ENCODE assay signal across 1 cellular context in the genomic region with DNA sequence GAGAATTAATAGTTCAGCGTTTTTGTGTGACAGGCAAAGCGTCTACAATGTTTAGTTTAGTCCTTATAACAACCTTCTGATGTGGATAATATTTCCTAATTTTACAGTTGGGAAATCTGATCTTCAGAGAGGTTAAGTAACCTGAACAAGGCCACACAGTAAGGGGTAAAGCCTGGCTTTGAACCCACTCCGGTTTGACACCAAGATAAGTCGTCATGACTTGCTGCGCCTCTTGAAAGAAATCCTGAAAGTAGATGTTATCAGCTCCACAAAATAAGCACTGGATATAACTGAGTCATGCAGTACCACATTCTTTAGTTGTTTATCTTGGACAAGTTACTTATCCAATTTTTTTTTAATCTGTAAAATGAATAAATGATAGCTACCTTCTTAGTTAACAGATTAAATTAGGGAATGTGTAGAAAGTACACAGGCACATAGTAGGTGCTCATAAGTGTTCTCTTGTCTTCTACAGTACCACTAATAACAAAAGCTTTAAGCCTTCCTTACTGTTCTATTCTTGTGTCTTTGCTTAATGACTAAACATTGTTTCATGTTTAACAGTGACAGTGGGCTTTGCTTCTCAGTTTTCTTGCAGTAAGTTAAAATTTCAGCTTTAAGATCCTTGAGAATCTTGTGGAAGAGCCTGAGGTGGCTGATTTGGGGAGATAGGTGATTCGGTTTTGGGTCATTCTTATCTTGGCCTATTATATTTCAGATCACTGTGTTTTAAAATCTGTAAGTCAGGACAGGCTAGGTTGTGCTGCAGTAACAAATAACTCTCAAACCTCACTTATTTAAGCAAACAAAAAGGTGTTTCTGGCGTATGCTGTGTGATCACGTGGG.
TF ChIP-seq lines count a peak whose summit lies in the region.

No MANE protein-coding gene starts in this region.

TF ChIP-seq in K562, 482 proteins besides CTCF, POLR2A, EP300 and RAD21 (continued from another document and continues in another):
- TF ChIP-seq, protein P1, sequence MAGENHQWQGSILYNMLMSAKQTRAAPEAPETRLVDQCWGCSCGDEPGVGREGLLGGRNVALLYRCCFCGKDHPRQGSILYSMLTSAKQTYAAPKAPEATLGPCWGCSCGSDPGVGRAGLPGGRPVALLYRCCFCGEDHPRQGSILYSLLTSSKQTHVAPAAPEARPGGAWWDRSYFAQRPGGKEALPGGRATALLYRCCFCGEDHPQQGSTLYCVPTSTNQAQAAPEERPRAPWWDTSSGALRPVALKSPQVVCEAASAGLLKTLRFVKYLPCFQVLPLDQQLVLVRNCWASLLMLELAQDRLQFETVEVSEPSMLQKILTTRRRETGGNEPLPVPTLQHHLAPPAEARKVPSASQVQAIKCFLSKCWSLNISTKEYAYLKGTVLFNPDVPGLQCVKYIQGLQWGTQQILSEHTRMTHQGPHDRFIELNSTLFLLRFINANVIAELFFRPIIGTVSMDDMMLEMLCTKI (IDR thresholded peaks at IDR 0.05; ENCODE audit: partially characterized antibody) = no peak
- TF ChIP-seq ZC3H8 (IDR thresholded peaks at IDR 0.05) (no peak), ZFP30 (CRISPR knock-in tag; IDR thresholded peaks at IDR 0.05; ENCODE audit: borderline replicate concordance) (no peak), PPARD (CRISPR knock-in tag; IDR thresholded peaks at IDR 0.05) (no peak), ZNF140 (CRISPR knock-in tag; IDR thresholded peaks at IDR 0.05) (no peak), ZNF707 (CRISPR knock-in tag; conservative IDR thresholded peaks at IDR 0.05) (no peak), PHF21A (IDR thresholded peaks at IDR 0.05; ENCODE audit: borderline replicate concordance, low read depth) (no peak), ZNF232 (CRISPR knock-in tag; IDR thresholded peaks at IDR 0.05) (no peak), SMARCA5 (IDR thresholded peaks at IDR 0.05) (peak; percentile 89), EZH2 (IDR thresholded peaks at IDR 0.05; ENCODE audit: borderline replicate concordance, low read depth, low read length) (no peak), ZNF282 (CRISPR knock-in tag; IDR thresholded peaks at IDR 0.05) (no peak), ZNF253 (CRISPR knock-in tag; conservative IDR thresholded peaks at IDR 0.05) (no peak), ZKSCAN1 (IDR thresholded peaks at IDR 0.05; ENCODE audit: low read depth, low read length) (peak; percentile 96), POLR2B (IDR thresholded peaks at IDR 0.05; ENCODE audit: low read depth, partially characterized antibody) (no peak), SMAD4 (CRISPR knock-in tag; conservative IDR thresholded peaks at IDR 0.05) (no peak), XRCC3 (IDR thresholded peaks at IDR 0.05) (no peak), RFX7 (CRISPR knock-in tag; IDR thresholded peaks at IDR 0.05) (no peak), U2AF1 (optimal IDR thresholded peaks at IDR 0.05; ENCODE audit: low read depth, low read length) (no peak), HMGN3 (IDR thresholded peaks at IDR 0.05; ENCODE audit: borderline replicate concordance, extremely low read depth, insufficient read length, low read depth, low read length) (no peak), SPI1 (IDR thresholded peaks at IDR 0.05; ENCODE audit: borderline replicate concordance, low read depth, low read length) (no peak), BRD9 (IDR thresholded peaks at IDR 0.05; ENCODE audit: low read depth, partially characterized antibody) (peak; percentile 66), HMG20A (CRISPR knock-in tag; conservative IDR thresholded peaks at IDR 0.05) (no peak), RFX5 (IDR thresholded peaks at IDR 0.05; ENCODE audit: low read depth, low read length) (no peak), CHCHD3 (CRISPR knock-in tag; IDR thresholded peaks at IDR 0.05) (no peak), CBX5 (IDR thresholded peaks at IDR 0.05; ENCODE audit: borderline replicate concordance, low read depth) (no peak), XRCC4 (IDR thresholded peaks at IDR 0.05; ENCODE audit: extremely low read depth, insufficient read depth, insufficient read length) (no peak), ZNF561 (CRISPR knock-in tag; conservative IDR thresholded peaks at IDR 0.05) (no peak), SNIP1 (IDR thresholded peaks at IDR 0.05; ENCODE audit: low read depth) (no peak), DPF2 (IDR thresholded peaks at IDR 0.05) (0 out of 2 replicates have a peak, but pooled peaks have one; percentile 19), XRCC5 (IDR thresholded peaks at IDR 0.05; ENCODE audit: low read depth, low read length) (no peak), STAT5B (CRISPR knock-in tag; IDR thresholded peaks at IDR 0.05) (no peak), ZSCAN29 (IDR thresholded peaks at IDR 0.05) (no peak), RBM22 (IDR thresholded peaks at IDR 0.05; ENCODE audit: low read depth, low read length, poor library complexity, severe bottlenecking) (no peak), NONO (IDR thresholded peaks at IDR 0.05; ENCODE audit: low read depth in 2 of 2, low read length in 1 of 2) (no peak), ESRRB (CRISPR knock-in tag; IDR thresholded peaks at IDR 0.05; ENCODE audit: borderline replicate concordance) (no peak), SRSF9 (IDR thresholded peaks at IDR 0.05; ENCODE audit: borderline replicate concordance, low read depth, low read length) (no peak), KLF13 (tag; IDR thresholded peaks at IDR 0.05; ENCODE audit: borderline replicate concordance, low read depth) (no peak), KDM4B (IDR thresholded peaks at IDR 0.05; ENCODE audit: borderline replicate concordance in 2 of 2, low read depth in 1 of 2) (no peak; a peak in 1 of 4 replicates), ZNF778 (CRISPR knock-in tag; IDR thresholded peaks at IDR 0.05) (no peak), KDM5B (IDR thresholded peaks at IDR 0.05; ENCODE audit: insufficient replicate concordance, low read depth, low read length) (no peak), ESRRA (IDR thresholded peaks at IDR 0.05; ENCODE audit: borderline replicate concordance, low read depth) (no peak), RBM17 (IDR thresholded peaks at IDR 0.05; ENCODE audit: borderline replicate concordance, low read depth, low read length) (no peak)
- TF ChIP-seq, protein P2, sequence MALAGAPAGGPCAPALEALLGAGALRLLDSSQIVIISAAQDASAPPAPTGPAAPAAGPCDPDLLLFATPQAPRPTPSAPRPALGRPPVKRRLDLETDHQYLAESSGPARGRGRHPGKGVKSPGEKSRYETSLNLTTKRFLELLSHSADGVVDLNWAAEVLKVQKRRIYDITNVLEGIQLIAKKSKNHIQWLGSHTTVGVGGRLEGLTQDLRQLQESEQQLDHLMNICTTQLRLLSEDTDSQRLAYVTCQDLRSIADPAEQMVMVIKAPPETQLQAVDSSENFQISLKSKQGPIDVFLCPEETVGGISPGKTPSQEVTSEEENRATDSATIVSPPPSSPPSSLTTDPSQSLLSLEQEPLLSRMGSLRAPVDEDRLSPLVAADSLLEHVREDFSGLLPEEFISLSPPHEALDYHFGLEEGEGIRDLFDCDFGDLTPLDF (CRISPR knock-in tag; IDR thresholded peaks at IDR 0.05) = no peak; the same call in 1 of the 2 replicates
- TF ChIP-seq, protein P3, sequence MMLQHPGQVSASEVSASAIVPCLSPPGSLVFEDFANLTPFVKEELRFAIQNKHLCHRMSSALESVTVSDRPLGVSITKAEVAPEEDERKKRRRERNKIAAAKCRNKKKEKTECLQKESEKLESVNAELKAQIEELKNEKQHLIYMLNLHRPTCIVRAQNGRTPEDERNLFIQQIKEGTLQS (IDR thresholded peaks at IDR 0.05) = no peak
- TF ChIP-seq, protein P3 (CRISPR knock-in tag; conservative IDR thresholded peaks at IDR 0.05) = 0 out of 2 replicates have a peak, but pooled peaks have one; percentile 17
- TF ChIP-seq, protein P4, sequence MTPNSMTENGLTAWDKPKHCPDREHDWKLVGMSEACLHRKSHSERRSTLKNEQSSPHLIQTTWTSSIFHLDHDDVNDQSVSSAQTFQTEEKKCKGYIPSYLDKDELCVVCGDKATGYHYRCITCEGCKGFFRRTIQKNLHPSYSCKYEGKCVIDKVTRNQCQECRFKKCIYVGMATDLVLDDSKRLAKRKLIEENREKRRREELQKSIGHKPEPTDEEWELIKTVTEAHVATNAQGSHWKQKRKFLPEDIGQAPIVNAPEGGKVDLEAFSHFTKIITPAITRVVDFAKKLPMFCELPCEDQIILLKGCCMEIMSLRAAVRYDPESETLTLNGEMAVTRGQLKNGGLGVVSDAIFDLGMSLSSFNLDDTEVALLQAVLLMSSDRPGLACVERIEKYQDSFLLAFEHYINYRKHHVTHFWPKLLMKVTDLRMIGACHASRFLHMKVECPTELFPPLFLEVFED (CRISPR knock-in tag; conservative IDR thresholded peaks at IDR 0.05) = no peak
- TF ChIP-seq, protein P5, sequence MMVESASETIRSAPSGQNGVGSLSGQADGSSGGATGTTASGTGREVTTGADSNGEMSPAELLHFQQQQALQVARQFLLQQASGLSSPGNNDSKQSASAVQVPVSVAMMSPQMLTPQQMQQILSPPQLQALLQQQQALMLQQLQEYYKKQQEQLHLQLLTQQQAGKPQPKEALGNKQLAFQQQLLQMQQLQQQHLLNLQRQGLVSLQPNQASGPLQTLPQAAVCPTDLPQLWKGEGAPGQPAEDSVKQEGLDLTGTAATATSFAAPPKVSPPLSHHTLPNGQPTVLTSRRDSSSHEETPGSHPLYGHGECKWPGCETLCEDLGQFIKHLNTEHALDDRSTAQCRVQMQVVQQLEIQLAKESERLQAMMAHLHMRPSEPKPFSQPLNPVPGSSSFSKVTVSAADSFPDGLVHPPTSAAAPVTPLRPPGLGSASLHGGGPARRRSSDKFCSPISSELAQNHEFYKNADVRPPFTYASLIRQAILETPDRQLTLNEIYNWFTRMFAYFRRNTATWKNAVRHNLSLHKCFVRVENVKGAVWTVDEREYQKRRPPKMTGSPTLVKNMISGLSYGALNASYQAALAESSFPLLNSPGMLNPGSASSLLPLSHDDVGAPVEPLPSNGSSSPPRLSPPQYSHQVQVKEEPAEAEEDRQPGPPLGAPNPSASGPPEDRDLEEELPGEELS (CRISPR knock-in tag; IDR thresholded peaks at IDR 0.05; ENCODE audit: borderline replicate concordance) = no peak
- TF ChIP-seq, protein P6, sequence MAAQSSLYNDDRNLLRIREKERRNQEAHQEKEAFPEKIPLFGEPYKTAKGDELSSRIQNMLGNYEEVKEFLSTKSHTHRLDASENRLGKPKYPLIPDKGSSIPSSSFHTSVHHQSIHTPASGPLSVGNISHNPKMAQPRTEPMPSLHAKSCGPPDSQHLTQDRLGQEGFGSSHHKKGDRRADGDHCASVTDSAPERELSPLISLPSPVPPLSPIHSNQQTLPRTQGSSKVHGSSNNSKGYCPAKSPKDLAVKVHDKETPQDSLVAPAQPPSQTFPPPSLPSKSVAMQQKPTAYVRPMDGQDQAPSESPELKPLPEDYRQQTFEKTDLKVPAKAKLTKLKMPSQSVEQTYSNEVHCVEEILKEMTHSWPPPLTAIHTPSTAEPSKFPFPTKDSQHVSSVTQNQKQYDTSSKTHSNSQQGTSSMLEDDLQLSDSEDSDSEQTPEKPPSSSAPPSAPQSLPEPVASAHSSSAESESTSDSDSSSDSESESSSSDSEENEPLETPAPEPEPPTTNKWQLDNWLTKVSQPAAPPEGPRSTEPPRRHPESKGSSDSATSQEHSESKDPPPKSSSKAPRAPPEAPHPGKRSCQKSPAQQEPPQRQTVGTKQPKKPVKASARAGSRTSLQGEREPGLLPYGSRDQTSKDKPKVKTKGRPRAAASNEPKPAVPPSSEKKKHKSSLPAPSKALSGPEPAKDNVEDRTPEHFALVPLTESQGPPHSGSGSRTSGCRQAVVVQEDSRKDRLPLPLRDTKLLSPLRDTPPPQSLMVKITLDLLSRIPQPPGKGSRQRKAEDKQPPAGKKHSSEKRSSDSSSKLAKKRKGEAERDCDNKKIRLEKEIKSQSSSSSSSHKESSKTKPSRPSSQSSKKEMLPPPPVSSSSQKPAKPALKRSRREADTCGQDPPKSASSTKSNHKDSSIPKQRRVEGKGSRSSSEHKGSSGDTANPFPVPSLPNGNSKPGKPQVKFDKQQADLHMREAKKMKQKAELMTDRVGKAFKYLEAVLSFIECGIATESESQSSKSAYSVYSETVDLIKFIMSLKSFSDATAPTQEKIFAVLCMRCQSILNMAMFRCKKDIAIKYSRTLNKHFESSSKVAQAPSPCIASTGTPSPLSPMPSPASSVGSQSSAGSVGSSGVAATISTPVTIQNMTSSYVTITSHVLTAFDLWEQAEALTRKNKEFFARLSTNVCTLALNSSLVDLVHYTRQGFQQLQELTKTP (IDR thresholded peaks at IDR 0.05; ENCODE audit: low read depth in 1 of 2, partially characterized antibody in 2 of 2) = no peak
- TF ChIP-seq, protein P7, sequence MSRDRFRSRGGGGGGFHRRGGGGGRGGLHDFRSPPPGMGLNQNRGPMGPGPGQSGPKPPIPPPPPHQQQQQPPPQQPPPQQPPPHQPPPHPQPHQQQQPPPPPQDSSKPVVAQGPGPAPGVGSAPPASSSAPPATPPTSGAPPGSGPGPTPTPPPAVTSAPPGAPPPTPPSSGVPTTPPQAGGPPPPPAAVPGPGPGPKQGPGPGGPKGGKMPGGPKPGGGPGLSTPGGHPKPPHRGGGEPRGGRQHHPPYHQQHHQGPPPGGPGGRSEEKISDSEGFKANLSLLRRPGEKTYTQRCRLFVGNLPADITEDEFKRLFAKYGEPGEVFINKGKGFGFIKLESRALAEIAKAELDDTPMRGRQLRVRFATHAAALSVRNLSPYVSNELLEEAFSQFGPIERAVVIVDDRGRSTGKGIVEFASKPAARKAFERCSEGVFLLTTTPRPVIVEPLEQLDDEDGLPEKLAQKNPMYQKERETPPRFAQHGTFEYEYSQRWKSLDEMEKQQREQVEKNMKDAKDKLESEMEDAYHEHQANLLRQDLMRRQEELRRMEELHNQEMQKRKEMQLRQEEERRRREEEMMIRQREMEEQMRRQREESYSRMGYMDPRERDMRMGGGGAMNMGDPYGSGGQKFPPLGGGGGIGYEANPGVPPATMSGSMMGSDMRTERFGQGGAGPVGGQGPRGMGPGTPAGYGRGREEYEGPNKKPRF (IDR thresholded peaks at IDR 0.05; ENCODE audit: low read depth, low read length) = no peak
- TF ChIP-seq, protein P8, sequence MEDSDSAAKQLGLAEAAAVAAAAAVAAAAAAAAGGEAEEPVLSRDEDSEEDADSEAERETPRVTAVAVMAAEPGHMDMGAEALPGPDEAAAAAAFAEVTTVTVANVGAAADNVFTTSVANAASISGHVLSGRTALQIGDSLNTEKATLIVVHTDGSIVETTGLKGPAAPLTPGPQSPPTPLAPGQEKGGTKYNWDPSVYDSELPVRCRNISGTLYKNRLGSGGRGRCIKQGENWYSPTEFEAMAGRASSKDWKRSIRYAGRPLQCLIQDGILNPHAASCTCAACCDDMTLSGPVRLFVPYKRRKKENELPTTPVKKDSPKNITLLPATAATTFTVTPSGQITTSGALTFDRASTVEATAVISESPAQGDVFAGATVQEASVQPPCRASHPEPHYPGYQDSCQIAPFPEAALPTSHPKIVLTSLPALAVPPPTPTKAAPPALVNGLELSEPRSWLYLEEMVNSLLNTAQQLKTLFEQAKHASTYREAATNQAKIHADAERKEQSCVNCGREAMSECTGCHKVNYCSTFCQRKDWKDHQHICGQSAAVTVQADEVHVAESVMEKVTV (CRISPR knock-in tag; IDR thresholded peaks at IDR 0.05) = no peak
- TF ChIP-seq, protein P9, sequence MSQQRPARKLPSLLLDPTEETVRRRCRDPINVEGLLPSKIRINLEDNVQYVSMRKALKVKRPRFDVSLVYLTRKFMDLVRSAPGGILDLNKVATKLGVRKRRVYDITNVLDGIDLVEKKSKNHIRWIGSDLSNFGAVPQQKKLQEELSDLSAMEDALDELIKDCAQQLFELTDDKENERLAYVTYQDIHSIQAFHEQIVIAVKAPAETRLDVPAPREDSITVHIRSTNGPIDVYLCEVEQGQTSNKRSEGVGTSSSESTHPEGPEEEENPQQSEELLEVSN (IDR thresholded peaks at IDR 0.05; ENCODE audit: borderline replicate concordance in 1 of 2, extremely low read depth in 1 of 2, insufficient read depth in 1 of 2, insufficient read length in 1 of 2, low read depth in 1 of 2, low read length in 1 of 2, poor library complexity in 1 of 2, severe bottlenecking in 1 of 2) = no peak
